Comparison of ENCODE assay signal across 41 cellular contexts in genomic region chr10:104563051-104563450, GRCh38.
"Had no signal": no experiment of that assay in that cellular context is flagged by ENCODE, and none has a peak within 500 bp of the region (broad histone marks: within the 10 kb centered on the region; RNA-seq: fewer than 3 reads in every experiment).

No MANE protein-coding gene starts in this region.

- H3K9me3 ChIP-seq: adrenal gland, body of pancreas had no signal

- H3K4me1 ChIP-seq: adrenal gland, ascending aorta, body of pancreas, breast epithelium had no signal

- H3K27ac ChIP-seq: adrenal gland, ascending aorta, body of pancreas, brain microvascular endothelial cell, breast epithelium, cardiac muscle cell had no signal

- H3K36me3 Mint-ChIP-seq: activated naive CD4-positive, alpha-beta T cell treated with anti-CD3 and anti-CD28 coated beads, Interleukin-2, amount 10 ng/mL, durations not matched to agents 7 days and 5 days; activated naive CD4-positive, alpha-beta T cell treated with anti-CD3 and anti-CD28 coated beads, Interleukin-2, amount 50 U/mL, for 24 hours; activated naive CD4-positive, alpha-beta T cell treated with anti-CD3 and anti-CD28 coated beads, Interleukin-2, amount 50 U/mL, for 72 hours; activated naive CD8-positive, alpha-beta T cell; activated naive CD8-positive, alpha-beta T cell treated with anti-CD3 and anti-CD28 coated beads for 36 hours; activated naive CD8-positive, alpha-beta T cell treated with anti-CD3 and anti-CD28 coated beads, Interleukin-2, amount 10 ng/mL, durations not matched to agents 7 days and 5 days; brain had no signal

- H3K27me3 ChIP-seq: adrenal gland, ascending aorta, body of pancreas, brain microvascular endothelial cell, breast epithelium, cardiac muscle cell had no signal

- H3K9me3 Mint-ChIP-seq: activated naive CD4-positive, alpha-beta T cell treated with anti-CD3 and anti-CD28 coated beads for 36 hours; activated naive CD4-positive, alpha-beta T cell treated with anti-CD3 and anti-CD28 coated beads, Interleukin-2, amount 10 ng/mL, durations not matched to agents 7 days and 5 days; activated naive CD4-positive, alpha-beta T cell treated with anti-CD3 and anti-CD28 coated beads, Interleukin-2, amount 50 U/mL, for 72 hours; activated naive CD8-positive, alpha-beta T cell treated with anti-CD3 and anti-CD28 coated beads for 36 hours; activated naive CD8-positive, alpha-beta T cell treated with anti-CD3 and anti-CD28 coated beads, Interleukin-2, amount 10 ng/mL, durations not matched to agents 7 days and 5 days; activated naive CD8-positive, alpha-beta T cell treated with anti-CD3 and anti-CD28 coated beads, Interleukin-2, amount 50 U/mL, for 24 hours; activated T-cell treated with anti-CD3 and anti-CD28 coated beads, Interleukin-2, amount 50 U/mL, for 24 hours; activated T-cell treated with anti-CD3 and anti-CD28 coated beads, Interleukin-2, amount 50 U/mL, for 72 hours; activated T-helper 1 cell treated with anti-CD3 and anti-CD28 coated beads, Interleukin-12 subunit alpha, Interleukin-12 subunit beta, Interleukin-2, Interleukin-4 antibody, amounts not matched to agents 30 ng/mL and 10 ng/mL and 1 ng/mL, durations not matched to agents 14 hours and 24 hours and 36 hours; activated T-helper 17 cell treated with anti-CD3 and anti-CD28 coated beads, Interleukin-2, amount 50 U/mL, for 72 hours; activated T-helper 2 cell treated with anti-CD3 and anti-CD28 coated beads, Interferon-gamma antibody, Interleukin-2, Interleukin-4, amounts not matched to agents 10 μg/mL and 5 μg/mL and 100 μg/mL, durations not matched to agents 14 hours and 24 hours and 36 hours; central memory CD8-positive, alpha-beta T cell had no signal

- H3K4me1 Mint-ChIP-seq: activated naive CD4-positive, alpha-beta T cell treated with anti-CD3 and anti-CD28 coated beads, Interleukin-2, amount 10 ng/mL, durations not matched to agents 7 days and 5 days; activated naive CD4-positive, alpha-beta T cell treated with anti-CD3 and anti-CD28 coated beads, Interleukin-2, amount 50 U/mL, for 24 hours; activated naive CD8-positive, alpha-beta T cell treated with anti-CD3 and anti-CD28 coated beads for 36 hours; activated naive CD8-positive, alpha-beta T cell treated with anti-CD3 and anti-CD28 coated beads, Interleukin-2, amount 10 ng/mL, durations not matched to agents 7 days and 5 days; activated naive CD8-positive, alpha-beta T cell treated with anti-CD3 and anti-CD28 coated beads, Interleukin-2, amount 50 U/mL, for 24 hours; brain; central memory CD8-positive, alpha-beta T cell had no signal

- DNase-seq: activated effector memory CD4-positive, alpha-beta T cell treated with anti-CD3 and anti-CD28 coated beads, Interleukin-2, amount 50 U/mL, for 16 hours; activated effector memory CD4-positive, alpha-beta T cell treated with Interleukin-2 at 50 U/mL for 16 hours; activated gamma-delta T cell; activated gamma-delta T cell treated with Interleukin-2 at 50 U/mL for 16 hours; activated naive CD4-positive, alpha-beta T cell; activated naive CD4-positive, alpha-beta T cell treated with anti-CD3 and anti-CD28 coated beads for 36 hours; activated naive CD4-positive, alpha-beta T cell treated with anti-CD3 and anti-CD28 coated beads, Interleukin-2, amount 10 ng/mL, durations not matched to agents 7 days and 5 days; activated naive CD4-positive, alpha-beta T cell treated with anti-CD3 and anti-CD28 coated beads, Interleukin-2, amount 50 U/mL, for 16 hours; activated naive CD4-positive, alpha-beta T cell treated with Interleukin-2 at 50 U/mL for 16 hours; activated naive CD8-positive, alpha-beta T cell treated with anti-CD3 and anti-CD28 coated beads for 36 hours; activated naive CD8-positive, alpha-beta T cell treated with anti-CD3 and anti-CD28 coated beads, Interleukin-2, amount 10 ng/mL, durations not matched to agents 7 days and 5 days; activated naive CD8-positive, alpha-beta T cell treated with anti-CD3 and anti-CD28 coated beads, Interleukin-2, amount 50 U/mL, for 24 hours; activated T-cell treated with anti-CD3 and anti-CD28 coated beads for 4 hours; activated T-cell treated with anti-CD3 and anti-CD28 coated beads, Interleukin-2, amount 50 U/mL, for 1 hour; activated T-cell treated with anti-CD3 and anti-CD28 coated beads, Interleukin-2, amount 50 U/mL, for 24 hours; activated T-cell treated with anti-CD3 and anti-CD28 coated beads, Interleukin-2, amount 50 U/mL, for 4 hours; activated T-cell treated with anti-CD3 and anti-CD28 coated beads, Interleukin-2, amount 50 U/mL, for 48 hours; activated T-cell treated with anti-CD3 and anti-CD28 coated beads, Interleukin-2, amount 50 U/mL, for 72 hours; adrenal gland; amniotic stem cell; amygdala; anterior cingulate cortex; aorta; body of pancreas; brain microvascular endothelial cell; caudate nucleus; central memory CD4-positive, alpha-beta T cell; cerebellar nuclear complex had no signal

- H3K4me3 Mint-ChIP-seq: activated naive CD4-positive, alpha-beta T cell treated with anti-CD3 and anti-CD28 coated beads for 36 hours; activated naive CD4-positive, alpha-beta T cell treated with anti-CD3 and anti-CD28 coated beads, Interleukin-2, amount 10 ng/mL, durations not matched to agents 7 days and 5 days; activated naive CD4-positive, alpha-beta T cell treated with anti-CD3 and anti-CD28 coated beads, Interleukin-2, amount 50 U/mL, for 24 hours; activated naive CD8-positive, alpha-beta T cell; activated naive CD8-positive, alpha-beta T cell treated with anti-CD3 and anti-CD28 coated beads for 36 hours; activated naive CD8-positive, alpha-beta T cell treated with anti-CD3 and anti-CD28 coated beads, Interleukin-2, amount 10 ng/mL, durations not matched to agents 7 days and 5 days; activated naive CD8-positive, alpha-beta T cell treated with anti-CD3 and anti-CD28 coated beads, Interleukin-2, amount 50 U/mL, for 24 hours; activated T-cell treated with anti-CD3 and anti-CD28 coated beads, Interleukin-2, amount 50 U/mL, for 24 hours; activated T-cell treated with anti-CD3 and anti-CD28 coated beads, Interleukin-2, amount 50 U/mL, for 4 hours; activated T-cell treated with anti-CD3 and anti-CD28 coated beads, Interleukin-2, amount 50 U/mL, for 72 hours; activated T-helper 1 cell treated with anti-CD3 and anti-CD28 coated beads, Interleukin-12 subunit alpha, Interleukin-12 subunit beta, Interleukin-2, Interleukin-4 antibody, amounts not matched to agents 30 ng/mL and 10 ng/mL and 1 ng/mL, durations not matched to agents 14 hours and 24 hours and 36 hours; activated T-helper 17 cell treated with anti-CD3 and anti-CD28 coated beads, Interleukin-2, amount 50 U/mL, for 72 hours; brain; central memory CD8-positive, alpha-beta T cell had no signal

- ATAC-seq: activated naive CD4-positive, alpha-beta T cell treated with anti-CD3 and anti-CD28 coated beads, Interleukin-2, amount 50 U/mL, for 72 hours; activated naive CD8-positive, alpha-beta T cell treated with anti-CD3 and anti-CD28 coated beads, Interleukin-2, amount 50 U/mL, for 24 hours; activated T-cell treated with anti-CD3 and anti-CD28 coated beads, Interleukin-2, amount 50 U/mL, for 4 hours; activated T-cell treated with anti-CD3 and anti-CD28 coated beads, Interleukin-2, amount 50 U/mL, for 72 hours; activated T-helper 17 cell treated with anti-CD3 and anti-CD28 coated beads, Interleukin-2, amount 50 U/mL, for 72 hours; body of pancreas had no signal

- FAIRE-seq: astrocyte, bronchial epithelial cell had no signal

- H3K36me3 ChIP-seq: adrenal gland, ascending aorta, brain microvascular endothelial cell, breast epithelium, cardiac muscle cell had no signal

- H3K27ac Mint-ChIP-seq: activated naive CD4-positive, alpha-beta T cell treated with anti-CD3 and anti-CD28 coated beads for 36 hours; activated naive CD4-positive, alpha-beta T cell treated with anti-CD3 and anti-CD28 coated beads, Interleukin-2, amount 10 ng/mL, durations not matched to agents 7 days and 5 days; activated naive CD4-positive, alpha-beta T cell treated with anti-CD3 and anti-CD28 coated beads, Interleukin-2, amount 50 U/mL, for 24 hours; activated naive CD4-positive, alpha-beta T cell treated with anti-CD3 and anti-CD28 coated beads, Interleukin-2, amount 50 U/mL, for 72 hours; activated naive CD8-positive, alpha-beta T cell; activated naive CD8-positive, alpha-beta T cell treated with anti-CD3 and anti-CD28 coated beads for 36 hours; activated naive CD8-positive, alpha-beta T cell treated with anti-CD3 and anti-CD28 coated beads, Interleukin-2, amount 10 ng/mL, durations not matched to agents 7 days and 5 days; activated naive CD8-positive, alpha-beta T cell treated with anti-CD3 and anti-CD28 coated beads, Interleukin-2, amount 50 U/mL, for 24 hours; activated T-cell treated with anti-CD3 and anti-CD28 coated beads, Interleukin-2, amount 50 U/mL, for 24 hours; activated T-cell treated with anti-CD3 and anti-CD28 coated beads, Interleukin-2, amount 50 U/mL, for 72 hours; activated T-helper 1 cell treated with anti-CD3 and anti-CD28 coated beads, Interleukin-12 subunit alpha, Interleukin-12 subunit beta, Interleukin-2, Interleukin-4 antibody, amounts not matched to agents 30 ng/mL and 10 ng/mL and 1 ng/mL, durations not matched to agents 14 hours and 24 hours and 36 hours; activated T-helper 17 cell treated with anti-CD3 and anti-CD28 coated beads, Interleukin-2, amount 50 U/mL, for 72 hours; activated T-helper 2 cell treated with anti-CD3 and anti-CD28 coated beads, Interferon-gamma antibody, Interleukin-2, Interleukin-4, amounts not matched to agents 10 μg/mL and 5 μg/mL and 100 μg/mL, durations not matched to agents 14 hours and 24 hours and 36 hours; brain had no signal

- H3K4me3 ChIP-seq: adrenal gland, ascending aorta, body of pancreas, breast epithelium, cardiac muscle cell had no signal
